9 cellular contexts compared by ENCODE assay signal in the genomic region with DNA sequence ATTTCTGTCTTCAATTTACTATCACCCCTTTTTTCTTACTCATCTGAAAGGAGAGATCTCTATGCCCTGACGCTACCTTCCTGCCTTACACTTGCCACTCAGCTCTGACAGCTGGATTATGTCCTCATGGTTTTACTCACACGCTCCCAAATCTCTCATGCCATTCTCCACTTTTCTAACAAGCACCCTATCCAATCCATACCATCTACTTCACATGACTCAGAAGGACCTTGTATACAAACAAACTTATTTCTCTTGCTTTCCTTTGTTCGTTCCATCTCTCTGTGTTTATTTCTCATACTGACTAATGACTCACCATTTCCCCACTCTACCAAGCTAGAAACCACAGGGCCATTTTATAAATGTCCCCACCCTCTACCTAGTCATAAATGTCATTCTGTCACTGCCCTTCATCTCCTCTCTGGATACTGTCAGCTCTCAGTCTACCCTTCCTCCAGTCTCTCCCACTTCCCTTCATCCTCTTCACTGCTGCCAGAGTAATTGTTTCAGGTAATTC.
DNase-seq lines count a peak whose midpoint lies in the region; ATAC-seq and TF ChIP-seq lines count a peak whose summit lies in the region.
"Had no signal": no experiment of that assay in that cellular context is flagged by ENCODE, and none has a peak within 500 bp of the region (broad histone marks: within the 10 kb centered on the region; RNA-seq: fewer than 3 reads in every experiment).

No MANE protein-coding gene starts in this region.

- TF ChIP-seq EP300 in ovary (IDR thresholded peaks at IDR 0.05), result no peak

- WGBS in ovary, 3 donors, result 94 to 99% (median 98%) methylated on average over 3 of the region's 3 CpGs

- H3K27ac ChIP-seq in ovary, result no peak overlapping the region

- TF ChIP-seq POLR2A in ovary (IDR thresholded peaks at IDR 0.05), result no peak

- no peak for TF ChIP-seq CTCF in ovary (IDR thresholded peaks at IDR 0.05)

- no peak overlapping the region for H3K4me3 ChIP-seq in ovary

- no peaks in the 10 kb centered on the region for H3K9me3 ChIP-seq in ovary

- H3K4me1 ChIP-seq in ovary (ENCODE audit: insufficient read depth), result no peaks in the 10 kb centered on the region

- no peaks in the 10 kb centered on the region for H3K36me3 ChIP-seq in ovary

- intact Hi-C loops in ovary (cut with DNase I), result no loop called here

- DNase-seq in stimulated activated naive CD4-positive, alpha-beta T cell treated with Interleukin-2 at 50 U/mL for 16 hours (lab: John Stamatoyannopoulos, UW), result peak; percentile 2
- no peak for DNase-seq in stimulated activated naive CD4-positive, alpha-beta T cell (lab: John Stamatoyannopoulos, UW)
- DNase-seq in amniotic epithelial cell (ENCODE audit: low read depth) (peak; percentile 59), NCI-H1105 (lab: John Stamatoyannopoulos, UW) (no peak), ovary (no peak), DMS153 (lab: John Stamatoyannopoulos, UW) (no peak), NCI-H1105 treated with DMSO at 0.1 percent for 48 hours (lab: John Stamatoyannopoulos, UW) (no peak)
- DNase-seq: NCI-H1694 had no signal

- peak; percentile 64 for ATAC-seq in HG03280 (IDR thresholded peaks at IDR 0.05; ENCODE audit: unreplicated experiment)

- no peaks in the 10 kb centered on the region for H3K27me3 ChIP-seq in ovary

Comparison
In these comparisons a context has a peak if more than half of its experiments do, and no peak if none do; other contexts are left out.
1. DNase-seq: peak in stimulated activated naive CD4-positive, alpha-beta T cell treated with Interleukin-2 at 50 U/mL for 16 hours (single experiment) and amniotic epithelial cell (single experiment); none in stimulated activated naive CD4-positive, alpha-beta T cell (0 of 6), NCI-H1105 (single experiment), ovary (0 of 5), DMS153 (single experiment) and NCI-H1105 treated with DMSO at 0.1 percent for 48 hours (single experiment).